In the genomic region with DNA sequence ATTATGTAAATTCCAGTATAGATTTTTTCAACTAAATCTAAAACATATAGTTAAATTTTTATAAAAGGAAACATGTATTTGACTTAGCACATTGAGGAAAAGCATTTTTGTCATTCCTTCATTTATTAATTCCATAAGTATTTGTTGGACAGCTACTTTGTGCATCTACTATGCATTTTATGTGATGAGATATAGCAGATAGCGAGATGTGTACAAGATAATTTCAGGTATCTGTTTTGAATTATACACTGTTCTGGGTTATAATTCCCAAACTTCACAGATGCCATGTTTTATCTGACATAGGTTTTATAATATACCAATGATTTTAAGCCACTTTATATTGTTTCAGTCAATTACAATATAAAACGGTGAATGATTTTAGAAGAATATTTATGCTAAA, we compare ENCODE assay signal across 24 cellular contexts.
"Had no signal": no experiment of that assay in that cellular context is flagged by ENCODE, and none has a peak within 500 bp of the region (broad histone marks: within the 10 kb centered on the region; RNA-seq: fewer than 3 reads in every experiment).

No MANE protein-coding gene starts in this region.

- H3K4me1 Mint-ChIP-seq: mesothelial cell of epicardium; naive B cell; naive thymus-derived CD8-positive, alpha-beta T cell had no signal

- H3K27ac Mint-ChIP-seq: mesothelial cell of epicardium; naive B cell; naive thymus-derived CD8-positive, alpha-beta T cell had no signal

- H3K27me3 Mint-ChIP-seq: naive B cell had no signal

- H3K36me3 Mint-ChIP-seq: mesothelial cell of epicardium; naive B cell; naive thymus-derived CD8-positive, alpha-beta T cell had no signal

- ATAC-seq: foreskin keratinocyte; gastrocnemius medialis; heart right ventricle; left colon; left lobe of liver; lower lobe of right lung; mucosa of descending colon; naive thymus-derived CD8-positive, alpha-beta T cell had no signal

- H3K27ac ChIP-seq: coronary artery, dorsolateral prefrontal cortex, esophagus muscularis mucosa, foreskin keratinocyte, gastrocnemius medialis, heart right ventricle, left ventricle myocardium inferior, lower lobe of right lung had no signal

- H3K4me3 ChIP-seq: coronary artery, esophagus muscularis mucosa, gastrocnemius medialis, heart right ventricle, left ventricle myocardium inferior, lower lobe of right lung, mucosa of descending colon had no signal

- H3K4me3 Mint-ChIP-seq: mesothelial cell of epicardium; naive B cell; naive thymus-derived CD8-positive, alpha-beta T cell had no signal

- H3K36me3 ChIP-seq: esophagus muscularis mucosa, gastrocnemius medialis, heart right ventricle, left ventricle myocardium inferior, lower lobe of right lung had no signal

- FAIRE-seq: endothelial cell of umbilical vein, islet of Langerhans, keratinocyte had no signal

- H3K27me3 ChIP-seq: dorsolateral prefrontal cortex, esophagus muscularis mucosa, foreskin keratinocyte, gastrocnemius medialis, heart right ventricle had no signal

- H3K4me1 ChIP-seq: esophagus muscularis mucosa, foreskin keratinocyte, gastrocnemius medialis, heart right ventricle, left ventricle myocardium inferior, lower lobe of right lung had no signal

- H3K9me3 ChIP-seq: esophagus muscularis mucosa, gastrocnemius medialis, heart right ventricle, left ventricle myocardium inferior, lower lobe of right lung, mucosa of descending colon had no signal

- DNase-seq: dermis blood vessel endothelial cell; dorsolateral prefrontal cortex; effector CD4-positive, alpha-beta T cell; effector memory CD4-positive, alpha-beta T cell; foreskin keratinocyte; gastrocnemius medialis; glutamatergic neuron; head of caudate nucleus; heart right ventricle; hippocampal formation; left colon; left ventricle myocardium inferior; lower lobe of right lung; mesenchymal stem cell; mucosa of descending colon; naive B cell; naive thymus-derived CD8-positive, alpha-beta T cell had no signal
